ENCODE assay signal across 2 cellular contexts in genomic region chr6:149963212-149963461, GRCh38.
TF ChIP-seq lines count a peak whose summit lies in the region.

No MANE protein-coding gene starts in this region.

TF ChIP-seq in endothelial cell of umbilical vein, 7 proteins besides CTCF, POLR2A, EP300 and RAD21 (continued from another document):
- TF ChIP-seq JUN (IDR thresholded peaks at IDR 0.05; ENCODE audit: borderline replicate concordance, insufficient read depth, insufficient read length, low read depth) = no peak

TF ChIP-seq in neural cell, 6 proteins besides CTCF, POLR2A, EP300 and RAD21 (continued from another document):
- TF ChIP-seq REST (IDR thresholded peaks at IDR 0.05; ENCODE audit: borderline replicate concordance) = no peak
